Comparison of ENCODE assay signal across 28 cellular contexts in genomic region chr7:14776266-14776665, GRCh38.
"Had no signal": no experiment of that assay in that cellular context is flagged by ENCODE, and none has a peak within 500 bp of the region (broad histone marks: within the 10 kb centered on the region; RNA-seq: fewer than 3 reads in every experiment).

No MANE protein-coding gene starts in this region.

- ATAC-seq: effector memory CD8-positive, alpha-beta T cell; esophagus mucosa; foreskin keratinocyte; gastrocnemius medialis; gastroesophageal sphincter; heart left ventricle; heart right ventricle had no signal

- H3K4me1 ChIP-seq: colonic mucosa, esophagus squamous epithelium, foreskin keratinocyte, gastrocnemius medialis, gastroesophageal sphincter, heart left ventricle, heart right ventricle had no signal

- H3K9me3 ChIP-seq: colonic mucosa, gastrocnemius medialis had no signal

- H3K27me3 ChIP-seq: colonic mucosa, dorsolateral prefrontal cortex, esophagus muscularis mucosa, esophagus squamous epithelium, foreskin keratinocyte, gastrocnemius medialis, gastroesophageal sphincter, heart left ventricle, heart right ventricle had no signal

- H3K4me3 ChIP-seq: colonic mucosa, coronary artery, dorsolateral prefrontal cortex, esophagus muscularis mucosa, esophagus squamous epithelium, gastrocnemius medialis, gastroesophageal sphincter, heart left ventricle, heart right ventricle had no signal

- H3K4me3 Mint-ChIP-seq: dendritic cell treated with granulocyte-macrophage colony-stimulating factor and Interleukin-4, amounts not matched to agents 40 ng/mL and 50 ng/mL, for 4 days; effector memory CD8-positive, alpha-beta T cell had no signal

- H3K27me3 Mint-ChIP-seq: dendritic cell treated with granulocyte-macrophage colony-stimulating factor and Interleukin-4, amounts not matched to agents 40 ng/mL and 50 ng/mL, for 4 days; effector memory CD8-positive, alpha-beta T cell had no signal

- FAIRE-seq: colon, endometrium, endothelial cell of umbilical vein, frontal cortex had no signal

- H3K27ac ChIP-seq: colonic mucosa, coronary artery, dorsolateral prefrontal cortex, epithelial cell of prostate, esophagus muscularis mucosa, esophagus squamous epithelium, foreskin keratinocyte, gastrocnemius medialis, gastroesophageal sphincter, heart left ventricle, heart right ventricle had no signal

- H3K36me3 ChIP-seq: colonic mucosa, esophagus muscularis mucosa, esophagus squamous epithelium, gastrocnemius medialis, gastroesophageal sphincter, heart left ventricle, heart right ventricle had no signal

- DNase-seq: colonic mucosa; cortex of kidney; dermis blood vessel endothelial cell; dorsolateral prefrontal cortex; effector CD4-positive, alpha-beta T cell; effector CD8-positive, alpha-beta T cell; effector memory CD4-positive, alpha-beta T cell; effector memory CD8-positive, alpha-beta T cell; erythroblast; esophagus squamous epithelium; foreskin fibroblast; foreskin keratinocyte; foreskin melanocyte; gastrocnemius medialis; glutamatergic neuron; head of caudate nucleus; heart left ventricle; heart right ventricle had no signal

- H3K27ac Mint-ChIP-seq: dendritic cell treated with granulocyte-macrophage colony-stimulating factor and Interleukin-4, amounts not matched to agents 40 ng/mL and 50 ng/mL, for 4 days; effector memory CD8-positive, alpha-beta T cell had no signal
